Comparison of ENCODE assay signal across 1 cellular context in the genomic region with DNA sequence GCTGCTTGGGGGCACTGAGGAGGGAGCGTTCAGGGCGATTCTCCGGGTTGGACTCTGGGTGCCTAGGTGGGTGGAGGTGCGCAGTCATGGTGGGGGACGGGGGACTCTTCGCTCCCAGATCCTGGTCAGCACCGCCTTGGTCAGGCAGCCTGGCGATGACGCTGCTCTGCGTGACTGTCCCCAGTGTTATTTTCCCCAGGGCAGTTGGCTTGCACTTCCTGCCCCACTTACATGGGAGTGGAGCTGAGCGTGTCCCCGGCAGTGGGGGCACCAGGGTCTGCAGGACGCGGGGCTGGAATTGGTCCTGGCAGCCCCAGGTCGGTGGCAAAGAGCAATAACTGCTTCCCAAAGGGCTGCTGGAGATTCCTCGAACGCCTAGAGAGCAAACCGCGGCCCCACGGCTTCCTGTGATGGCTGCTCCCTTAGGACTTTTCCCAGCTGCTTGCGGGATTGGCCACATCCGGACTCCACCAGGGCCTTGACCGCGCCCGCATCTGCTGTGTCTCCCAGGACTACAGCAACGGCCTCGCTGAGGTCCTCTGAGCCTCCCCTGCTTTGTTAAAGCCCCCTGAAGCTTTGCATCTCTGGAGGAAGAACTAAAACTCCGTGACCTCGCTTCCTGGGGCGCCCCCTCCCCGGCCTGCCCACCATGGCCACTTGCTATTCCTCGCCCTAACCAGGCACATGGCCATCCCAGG.
TF ChIP-seq lines count a peak whose summit lies in the region.

No MANE protein-coding gene starts in this region.

TF ChIP-seq in K562, 482 proteins besides CTCF, POLR2A, EP300 and RAD21:
- TF ChIP-seq SETDB1 (IDR thresholded peaks at IDR 0.05; ENCODE audit: low read length): no peak
- TF ChIP-seq, protein P1, sequence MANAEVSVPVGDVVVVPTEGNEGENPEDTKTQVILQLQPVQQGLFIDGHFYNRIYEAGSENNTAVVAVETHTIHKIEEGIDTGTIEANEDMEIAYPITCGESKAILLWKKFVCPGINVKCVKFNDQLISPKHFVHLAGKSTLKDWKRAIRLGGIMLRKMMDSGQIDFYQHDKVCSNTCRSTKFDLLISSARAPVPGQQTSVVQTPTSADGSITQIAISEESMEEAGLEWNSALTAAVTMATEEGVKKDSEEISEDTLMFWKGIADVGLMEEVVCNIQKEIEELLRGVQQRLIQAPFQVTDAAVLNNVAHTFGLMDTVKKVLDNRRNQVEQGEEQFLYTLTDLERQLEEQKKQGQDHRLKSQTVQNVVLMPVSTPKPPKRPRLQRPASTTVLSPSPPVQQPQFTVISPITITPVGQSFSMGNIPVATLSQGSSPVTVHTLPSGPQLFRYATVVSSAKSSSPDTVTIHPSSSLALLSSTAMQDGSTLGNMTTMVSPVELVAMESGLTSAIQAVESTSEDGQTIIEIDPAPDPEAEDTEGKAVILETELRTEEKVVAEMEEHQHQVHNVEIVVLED (CRISPR knock-in tag; IDR thresholded peaks at IDR 0.05): no peak
- TF ChIP-seq, protein P2, sequence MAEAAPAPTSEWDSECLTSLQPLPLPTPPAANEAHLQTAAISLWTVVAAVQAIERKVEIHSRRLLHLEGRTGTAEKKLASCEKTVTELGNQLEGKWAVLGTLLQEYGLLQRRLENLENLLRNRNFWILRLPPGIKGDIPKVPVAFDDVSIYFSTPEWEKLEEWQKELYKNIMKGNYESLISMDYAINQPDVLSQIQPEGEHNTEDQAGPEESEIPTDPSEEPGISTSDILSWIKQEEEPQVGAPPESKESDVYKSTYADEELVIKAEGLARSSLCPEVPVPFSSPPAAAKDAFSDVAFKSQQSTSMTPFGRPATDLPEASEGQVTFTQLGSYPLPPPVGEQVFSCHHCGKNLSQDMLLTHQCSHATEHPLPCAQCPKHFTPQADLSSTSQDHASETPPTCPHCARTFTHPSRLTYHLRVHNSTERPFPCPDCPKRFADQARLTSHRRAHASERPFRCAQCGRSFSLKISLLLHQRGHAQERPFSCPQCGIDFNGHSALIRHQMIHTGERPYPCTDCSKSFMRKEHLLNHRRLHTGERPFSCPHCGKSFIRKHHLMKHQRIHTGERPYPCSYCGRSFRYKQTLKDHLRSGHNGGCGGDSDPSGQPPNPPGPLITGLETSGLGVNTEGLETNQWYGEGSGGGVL (CRISPR knock-in tag; IDR thresholded peaks at IDR 0.05): no peak
- TF ChIP-seq HDAC1 (IDR thresholded peaks at IDR 0.05): no peak
- TF ChIP-seq RBFOX2 (IDR thresholded peaks at IDR 0.05; ENCODE audit: low read depth, low read length): peak; percentile 26; the same call in 1 of the 2 replicates
